8 cellular contexts compared by ENCODE assay signal in the genomic region with DNA sequence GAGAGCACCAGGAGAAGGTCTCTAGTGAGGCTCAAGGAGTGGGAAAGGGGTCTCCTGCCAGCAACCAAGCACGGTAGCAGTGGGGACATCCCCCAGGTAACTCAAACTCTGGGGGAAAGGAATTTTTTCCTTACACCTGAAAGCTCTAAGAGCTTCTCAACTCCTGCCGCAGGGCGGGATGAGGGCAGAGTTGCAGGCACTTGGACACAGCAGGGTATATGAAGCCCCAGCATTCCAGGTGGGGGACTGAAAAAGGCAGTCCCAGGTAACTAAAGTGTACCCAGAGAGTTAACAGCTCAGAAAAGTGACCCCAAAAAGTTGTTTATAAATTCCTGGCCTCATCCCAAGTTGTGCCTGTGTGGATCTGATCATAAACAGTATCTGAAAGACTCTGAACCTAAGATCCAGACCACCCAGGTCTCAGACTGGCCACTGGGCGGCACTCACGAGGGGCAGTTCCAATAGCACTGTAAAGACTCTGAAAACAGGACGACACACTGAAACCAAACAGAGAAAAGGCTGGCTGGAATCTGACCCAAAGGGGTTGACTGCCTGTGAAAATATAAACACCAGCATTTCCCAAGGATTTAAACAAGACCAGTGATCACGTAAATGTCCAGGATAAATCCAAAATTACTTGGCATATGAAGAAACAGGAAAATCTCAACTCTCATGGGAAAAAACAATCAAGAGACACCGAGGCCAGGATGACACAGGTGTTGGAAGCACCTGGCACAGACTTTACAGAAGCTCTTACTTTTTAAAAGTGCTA. TPM values are rescaled to one million over a fixed set of nuclear protein-coding genes. Genes with fewer than 3 reads are reported as not detected.
DNase-seq lines count a peak whose midpoint lies in the region; ATAC-seq and TF ChIP-seq lines count a peak whose summit lies in the region.

No MANE protein-coding gene starts in this region.

- H3K27ac ChIP-seq in body of pancreas, result no peak overlapping the region

- no peaks in the 10 kb centered on the region for H3K36me3 ChIP-seq in body of pancreas (replicated peaks in 1 of 2; ENCODE audit: insufficient read depth in 1 of 2, low read depth in 2 of 2)

- no peaks in the 10 kb centered on the region for H3K36me3 Mint-ChIP-seq in activated T-cell treated with anti-CD3 and anti-CD28 coated beads, Interleukin-2, amount 50 U/mL, for 4 hours (ENCODE audit: insufficient read depth)

- no peak overlapping the region for H3K4me3 ChIP-seq in body of pancreas

- intact Hi-C loops in body of pancreas (cut with DNase I), result no loop called here

- no peaks in the 10 kb centered on the region for H3K9me3 Mint-ChIP-seq in stimulated activated naive CD8-positive, alpha-beta T cell treated with anti-CD3 and anti-CD28 coated beads, Interleukin-15, amount 100 ng/mL, for 72 hours
- no peaks in the 10 kb centered on the region for H3K9me3 Mint-ChIP-seq in activated T-cell treated with anti-CD3 and anti-CD28 coated beads, Interleukin-2, amount 50 U/mL, for 4 hours

- H3K27me3 ChIP-seq in body of pancreas, result no peaks in the 10 kb centered on the region

- peaks cover 10% of the 10 kb centered on the region for H3K4me1 ChIP-seq in body of pancreas

- peaks cover 13% of the 10 kb centered on the region for H3K4me1 Mint-ChIP-seq in stimulated activated naive CD8-positive, alpha-beta T cell treated with anti-CD3 and anti-CD28 coated beads, Interleukin-15, amount 100 ng/mL, for 72 hours
- H3K4me1 Mint-ChIP-seq in activated T-cell treated with anti-CD3 and anti-CD28 coated beads, Interleukin-2, amount 50 U/mL, for 4 hours (ENCODE audit: low read depth), result no peaks in the 10 kb centered on the region

- H3K27ac Mint-ChIP-seq in stimulated activated naive CD8-positive, alpha-beta T cell treated with anti-CD3 and anti-CD28 coated beads, Interleukin-15, amount 100 ng/mL, for 72 hours, result no peak overlapping the region

- TF ChIP-seq POLR2A in body of pancreas (IDR thresholded peaks at IDR 0.05), result peak in 1 of 3 donors; percentile 10

- no peak overlapping the region for H3K4me3 Mint-ChIP-seq in stimulated activated naive CD8-positive, alpha-beta T cell treated with anti-CD3 and anti-CD28 coated beads, Interleukin-15, amount 100 ng/mL, for 72 hours
- H3K4me3 Mint-ChIP-seq in activated T-cell treated with anti-CD3 and anti-CD28 coated beads, Interleukin-2, amount 50 U/mL, for 4 hours, result no peak overlapping the region

- 33 to 34% methylated on average over 8 of the region's 8 CpGs for WGBS in body of pancreas, 2 donors

- DNase-seq in A172 (ENCODE audit: low spot score) (peak; percentile 77), GM10266 (ENCODE audit: extremely low spot score) (peak; percentile 58), NCI-H748 treated with DMSO at 0.1 percent for 48 hours (lab: John Stamatoyannopoulos, UW) (peak; percentile 10), body of pancreas (peak; percentile 73 to 78 (median 75)), inferior parietal cortex (ENCODE audit: extremely low spot score) (peak; percentile 29)
- DNase-seq in stimulated activated naive CD8-positive, alpha-beta T cell treated with anti-CD3 and anti-CD28 coated beads, Interleukin-15, amount 100 ng/mL, for 72 hours, result no peak
- DNase-seq in activated T-cell treated with anti-CD3 and anti-CD28 coated beads, Interleukin-2, amount 50 U/mL, for 4 hours, result no peak
- no peak for DNase-seq in effector CD8-positive, alpha-beta T cell (lab: John Stamatoyannopoulos, UW)

- ATAC-seq in body of pancreas, result peak; percentile 87
- peak; percentile 56 for ATAC-seq in stimulated activated naive CD8-positive, alpha-beta T cell treated with anti-CD3 and anti-CD28 coated beads, Interleukin-15, amount 100 ng/mL, for 72 hours
- no peak for ATAC-seq in activated T-cell treated with anti-CD3 and anti-CD28 coated beads, Interleukin-2, amount 50 U/mL, for 4 hours

- TF ChIP-seq CTCF in GM10266 (IDR thresholded peaks at IDR 0.05; ENCODE audit: control insufficient read depth, insufficient read depth, low read depth, missing control alignments), result peak; percentile 71
- peak; percentile 58 to 69 (median 68) for TF ChIP-seq CTCF in body of pancreas (IDR thresholded peaks at IDR 0.05)

- no peaks in the 10 kb centered on the region for H3K9me3 ChIP-seq in body of pancreas

- H3K27me3 Mint-ChIP-seq in stimulated activated naive CD8-positive, alpha-beta T cell treated with anti-CD3 and anti-CD28 coated beads, Interleukin-15, amount 100 ng/mL, for 72 hours, result no peaks in the 10 kb centered on the region
- H3K27me3 Mint-ChIP-seq in activated T-cell treated with anti-CD3 and anti-CD28 coated beads, Interleukin-2, amount 50 U/mL, for 4 hours (ENCODE audit: low read depth), result no peaks in the 10 kb centered on the region

RNA-seq across cellular contexts. Expression of a gene that starts 47.5 kb away (rescaled TPM):
- total RNA-seq in A172 (2014; rRNA removed; shearing (Covaris generic)), result 8.8 and 9.1 TPM in 2 replicates
- total RNA-seq in body of pancreas, result 1 to 10 TPM; 3.1 to 4.3 TPM
- 1 to 10 TPM; 1.7 to 2.1 (median 1.9) TPM for total RNA-seq in activated T-cell treated with anti-CD3 and anti-CD28 coated beads, Interleukin-2, amount 50 U/mL, for 4 hours

RNA-seq across cellular contexts. Expression of a gene that starts 47.6 kb away (rescaled TPM):
- 61.0 and 70.9 TPM in 2 replicates for total RNA-seq in A172 (2014; rRNA removed; shearing (Covaris generic))
- 10 to 100 TPM; 15.8 to 19.1 TPM for total RNA-seq in body of pancreas
- total RNA-seq in activated T-cell treated with anti-CD3 and anti-CD28 coated beads, Interleukin-2, amount 50 U/mL, for 4 hours, result 100 to 1,000 TPM; 106 to 132 (median 115) TPM

Comparison
In these comparisons a context has a peak if more than half of its experiments do, and no peak if none do; other contexts are left out.
1. DNase-seq: peak in A172 (single experiment), GM10266 (single experiment), NCI-H748 treated with DMSO at 0.1 percent for 48 hours (single experiment), body of pancreas (4 of 4) and inferior parietal cortex (single experiment); none in stimulated activated naive CD8-positive, alpha-beta T cell treated with anti-CD3 and anti-CD28 coated beads, Interleukin-15, amount 100 ng/mL, for 72 hours (0 of 2), activated T-cell treated with anti-CD3 and anti-CD28 coated beads, Interleukin-2, amount 50 U/mL, for 4 hours (single experiment) and effector CD8-positive, alpha-beta T cell (single experiment).
2. ATAC-seq: peak in body of pancreas (single experiment) and stimulated activated naive CD8-positive, alpha-beta T cell treated with anti-CD3 and anti-CD28 coated beads, Interleukin-15, amount 100 ng/mL, for 72 hours (single experiment); none in activated T-cell treated with anti-CD3 and anti-CD28 coated beads, Interleukin-2, amount 50 U/mL, for 4 hours (0 of 2).